Comparison of ENCODE assay signal across 18 cellular contexts in genomic region chr6:105319331-105319730, GRCh38.
DNase-seq lines count a peak whose midpoint lies in the region; ATAC-seq and TF ChIP-seq lines count a peak whose summit lies in the region.
"Had no signal": no experiment of that assay in that cellular context is flagged by ENCODE, and none has a peak within 500 bp of the region (broad histone marks: within the 10 kb centered on the region; RNA-seq: fewer than 3 reads in every experiment).

No MANE protein-coding gene starts in this region.

- H4K20me1 ChIP-seq in GM23248 (ENCODE audit: insufficient read depth), result no peaks in the 10 kb centered on the region

- in situ Hi-C loops in GM23248 (cut with MboI), result no loop called here

- DNase-seq in GM23248 (peak; percentile 55), RWPE2 (ENCODE audit: low spot score) (no peak), epithelial cell of prostate (ENCODE audit: low read depth, low spot score) (no peak), renal cortical epithelial cell (ENCODE audit: low read depth) (peak; percentile 48)
- DNase-seq in stimulated activated CD4-positive, alpha-beta T cell treated with anti-CD3 and anti-CD28 coated beads, Interleukin-2, amount 100 ng/mL, for 48 hours, result no peak
- DNase-seq: activated CD4-positive, alpha-beta T cell treated with anti-CD3 and anti-CD28 coated beads, Interleukin-2, amount 50 U/mL, for 48 hours; activated gamma-delta T cell; adrenal gland; AML-193; caudate nucleus; DMS79; NCI-H2107; NCI-H524 treated with DMSO at 0.1 percent for 48 hours; SHP77; stimulated activated CD4-positive, alpha-beta T cell treated with anti-CD3 and anti-CD28 coated beads, Interleukin-2, amount 100 ng/mL, for 24 hours; stimulated activated naive CD4-positive, alpha-beta T cell had no signal

- peak overlapping the region; percentile 14; the same call in 1 of the 2 replicates for H3K27ac ChIP-seq in GM23248
- H3K27ac ChIP-seq in RWPE2 (ENCODE audit: poor library complexity, severe bottlenecking), result peak overlapping the region; percentile 69
- H3K27ac ChIP-seq in epithelial cell of prostate, result peak overlapping the region; percentile 70
- H3K27ac ChIP-seq: adrenal gland had no signal

- no peaks in the 10 kb centered on the region for H3K9me2 ChIP-seq in GM23248 (ENCODE audit: insufficient read depth)

- 96 to 100% methylated on average over 1 of the region's 1 CpG for WGBS in GM23248 (ENCODE audit: low coverage in 1 of 2, low lambda C conversion rate in 2 of 2, missing lambda C conversion rate in 2 of 2), 2 experiments

- H3K4me1 ChIP-seq in GM23248 (ENCODE audit: insufficient read depth), result peaks cover 21% of the 10 kb centered on the region
- peaks cover 24% of the 10 kb centered on the region for H3K4me1 ChIP-seq in RWPE2 (ENCODE audit: insufficient read depth, poor library complexity, severe bottlenecking)
- H3K4me1 ChIP-seq: adrenal gland had no signal

- H3K36me3 ChIP-seq in GM23248 (ENCODE audit: low read depth) (peaks cover 13% of the 10 kb centered on the region), RWPE2 (ENCODE audit: low read depth) (peaks cover 84% of the 10 kb centered on the region)

- H3K27me3 ChIP-seq in GM23248 (replicated peaks; ENCODE audit: insufficient read depth) (no peaks in the 10 kb centered on the region), RWPE2 (ENCODE audit: insufficient read depth, poor library complexity, severe bottlenecking) (no peaks in the 10 kb centered on the region)
- H3K27me3 ChIP-seq: adrenal gland had no signal

- no peak for TF ChIP-seq CTCF in RWPE2 (IDR thresholded peaks at IDR 0.05; ENCODE audit: poor library complexity, severe bottlenecking)

- peak; percentile 71 for ATAC-seq in RWPE2 (ENCODE audit: low read depth)
- no peak for ATAC-seq in GM19467 (IDR thresholded peaks at IDR 0.05; ENCODE audit: unreplicated experiment)
- no peak for ATAC-seq in GM18861 (IDR thresholded peaks at IDR 0.05; ENCODE audit: unreplicated experiment)

- no peaks in the 10 kb centered on the region for H3K79me2 ChIP-seq in GM23248 (ENCODE audit: insufficient read depth)

- H3K4me3 ChIP-seq in GM23248, result no peak overlapping the region
- no peak overlapping the region for H3K4me3 ChIP-seq in RWPE2 (ENCODE audit: severe bottlenecking)
- H3K4me3 ChIP-seq: adrenal gland had no signal

- H3K9me3 ChIP-seq in GM23248 (ENCODE audit: low read depth) (no peaks in the 10 kb centered on the region), RWPE2 (ENCODE audit: severe bottlenecking) (no peaks in the 10 kb centered on the region)
- H3K9me3 ChIP-seq: adrenal gland had no signal

- H3K4me2 ChIP-seq in GM23248 (ENCODE audit: unreplicated experiment), result peak overlapping the region; percentile 39

- H3K9ac ChIP-seq in GM23248, result no peak overlapping the region

- peaks cover 6% of the 10 kb centered on the region; the same call in 1 of the 2 replicates for H3F3A ChIP-seq in GM23248 (ENCODE audit: insufficient read depth)

- no peak overlapping the region for H2AFZ ChIP-seq in GM23248

Comparison
In these comparisons a context has a peak if more than half of its experiments do, and no peak if none do; other contexts are left out.
1. DNase-seq: peak in GM23248 (single experiment) and renal cortical epithelial cell (single experiment); none in RWPE2 (single experiment), epithelial cell of prostate (single experiment) and stimulated activated CD4-positive, alpha-beta T cell treated with anti-CD3 and anti-CD28 coated beads, Interleukin-2, amount 100 ng/mL, for 48 hours (0 of 2).
2. H3K27ac ChIP-seq: peak in every context shown above with its lines; median percentile 70 in epithelial cell of prostate; 69 in RWPE2; 14 in GM23248.